Comparison of ENCODE assay signal across 9 cellular contexts in the genomic region with DNA sequence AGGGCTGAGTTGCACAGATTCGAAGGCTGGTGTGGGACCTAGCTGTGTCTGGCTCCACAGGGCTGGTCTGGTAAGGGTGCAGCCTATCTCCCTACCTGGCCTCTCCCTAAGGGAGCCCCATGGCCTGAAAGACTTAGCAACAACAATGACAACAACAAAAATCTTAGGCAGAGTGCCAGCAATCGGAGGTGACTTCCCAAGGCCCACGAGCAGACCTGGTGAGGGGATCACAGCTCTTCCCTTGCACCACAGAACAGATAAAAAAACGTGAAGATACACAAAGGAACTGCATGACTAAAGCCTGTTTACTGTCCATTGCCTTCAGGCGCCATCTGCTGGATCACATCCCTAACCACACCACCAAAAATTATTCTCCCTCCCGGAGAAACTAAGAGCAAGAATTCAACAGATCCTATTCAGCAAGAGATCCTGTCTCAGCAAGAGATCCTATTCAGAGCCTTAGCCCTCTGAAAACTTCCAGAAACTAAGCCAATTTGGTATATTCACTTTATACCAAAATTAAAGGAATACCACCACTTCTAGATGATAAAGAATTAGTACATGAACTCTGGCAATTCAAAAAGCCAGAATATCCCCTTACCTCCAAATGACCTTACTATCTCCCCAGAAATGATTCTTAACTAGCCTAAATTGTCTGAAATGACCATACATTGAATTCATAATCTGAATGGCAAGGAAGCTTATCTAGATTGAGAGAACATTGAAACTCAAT. TPM values are rescaled to one million over a fixed set of nuclear protein-coding genes. Genes with fewer than 3 reads are reported as not detected.
DNase-seq lines count a peak whose midpoint lies in the region; ATAC-seq and TF ChIP-seq lines count a peak whose summit lies in the region.
"Had no signal": no experiment of that assay in that cellular context is flagged by ENCODE, and none has a peak within 500 bp of the region (broad histone marks: within the 10 kb centered on the region; RNA-seq: fewer than 3 reads in every experiment).

No MANE protein-coding gene starts in this region.

- peak; percentile 85 for TF ChIP-seq CTCF in neural crest cell (conservative IDR thresholded peaks at IDR 0.05)

- DNase-seq in CMK (ENCODE audit: low read depth), result peak; percentile 5
- peak; percentile 38 for DNase-seq in NCI-H69 (lab: John Stamatoyannopoulos, UW)
- peak; percentile 36 for DNase-seq in activated T-cell treated with anti-CD3 and anti-CD28 coated beads for 24 hours (ENCODE audit: low read depth)
- peak; percentile 24 for DNase-seq in fibroblast of gingiva (ENCODE audit: low read depth)
- DNase-seq in neural crest cell (ENCODE audit: low read depth, low spot score), result peak; percentile 50
- DNase-seq in KG1 (lab: John Stamatoyannopoulos, UW), result no peak

- peak overlapping the region; percentile 30 for H3K27ac Mint-ChIP-seq in neural crest cell (ENCODE audit: unreplicated experiment)

- H3K36me3 Mint-ChIP-seq in neural crest cell (ENCODE audit: low read depth), result no peaks in the 10 kb centered on the region

- ATAC-seq in GM18907 (IDR thresholded peaks at IDR 0.05; ENCODE audit: unreplicated experiment) (peak; percentile 62), HG03097 (IDR thresholded peaks at IDR 0.05; ENCODE audit: low FRiP score, unreplicated experiment) (peak; percentile 48)

- H3K4me3 Mint-ChIP-seq in neural crest cell, result no peak overlapping the region

- H3K27me3 Mint-ChIP-seq in neural crest cell (ENCODE audit: low read depth), result peaks cover 59% of the 10 kb centered on the region

- H3K4me1 Mint-ChIP-seq in neural crest cell, result peaks cover 10% of the 10 kb centered on the region

- no peaks in the 10 kb centered on the region for H3K9me3 Mint-ChIP-seq in neural crest cell

RNA-seq across cellular contexts. Expression of gene OR5K4, which starts 24.1 kb away (rescaled TPM):
- not detected in 2 replicates for total RNA-seq in neural crest cell
- total RNA-seq: urinary bladder had no signal

RNA-seq across cellular contexts. Expression of gene OR5H2, which starts 47.3 kb away (rescaled TPM):
- not detected in 2 replicates for total RNA-seq in neural crest cell
- total RNA-seq: urinary bladder had no signal
